ENCODE assay signal across 17 cellular contexts in the genomic region with DNA sequence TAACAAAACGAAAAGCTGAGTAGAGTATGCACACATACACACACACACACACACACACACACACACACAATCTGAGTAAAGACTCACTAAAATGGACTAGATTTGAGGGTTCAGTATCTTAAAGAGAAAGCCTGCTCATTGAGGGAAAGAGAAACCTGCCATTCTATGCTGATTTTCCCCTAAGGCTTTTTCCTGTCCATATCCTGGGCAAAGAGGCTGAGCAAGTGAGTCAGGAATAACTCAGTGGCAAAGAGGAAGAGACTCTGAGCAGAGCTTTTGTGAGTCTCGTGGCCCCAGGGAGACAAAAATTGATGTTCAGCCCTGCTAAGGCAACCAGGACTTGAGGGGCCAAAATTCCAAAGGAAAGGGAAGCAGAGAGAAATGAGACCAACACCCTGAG. TPM values are rescaled to one million over a fixed set of nuclear protein-coding genes. Genes with fewer than 3 reads are reported as not detected.
DNase-seq lines count a peak whose midpoint lies in the region; ATAC-seq and TF ChIP-seq lines count a peak whose summit lies in the region.
"Had no signal": no experiment of that assay in that cellular context is flagged by ENCODE, and none has a peak within 500 bp of the region (broad histone marks: within the 10 kb centered on the region; RNA-seq: fewer than 3 reads in every experiment).

No MANE protein-coding gene starts in this region.

- H3K4me1 ChIP-seq in GM23338 (ENCODE audit: insufficient read depth), result no peaks in the 10 kb centered on the region
- H3K4me1 ChIP-seq in osteoblast (ENCODE audit: insufficient read depth, low read length), result peaks cover 26% of the 10 kb centered on the region
- H3K4me1 ChIP-seq: left ventricle myocardium inferior had no signal

- H4K20me1 ChIP-seq in GM23338 (replicated peaks; ENCODE audit: insufficient read depth) (no peaks in the 10 kb centered on the region), osteoblast (ENCODE audit: insufficient read depth, low read length) (no peaks in the 10 kb centered on the region)

- no peak for TF ChIP-seq CTCF in GM23338 (conservative IDR thresholded peaks at IDR 0.05; ENCODE audit: low read depth in 2 of 2)
- TF ChIP-seq CTCF in osteoblast (IDR thresholded peaks at IDR 0.05; ENCODE audit: extremely low read depth, low read depth, low read length), result no peak
- no peak for TF ChIP-seq CTCF in natural killer cell (IDR thresholded peaks at IDR 0.05)

- H3K4me2 ChIP-seq in GM23338 (no peak overlapping the region), osteoblast (ENCODE audit: insufficient read depth, low read length) (peak overlapping the region; percentile 39)

- ATAC-seq in GM23338, result no peak
- no peak for ATAC-seq in stimulated activated naive CD8-positive, alpha-beta T cell treated with anti-CD3 and anti-CD28 coated beads, Interleukin-15, amount 100 ng/mL, for 72 hours
- no peak for ATAC-seq in stimulated activated naive B cell treated with anti-CD40 and anti-IgM and Interleukin-4, amounts not matched to agents 10 μg/mL and 1 μg/mL and 100 μg/mL, for 72 hours (replicated peaks)
- ATAC-seq in GM18511 (IDR thresholded peaks at IDR 0.05; ENCODE audit: unreplicated experiment), result no peak
- ATAC-seq in natural killer cell, result no peak

- H3F3A ChIP-seq in GM23338 (replicated peaks; ENCODE audit: low read depth), result no peaks in the 10 kb centered on the region

- H3K27me3 ChIP-seq in GM23338 (ENCODE audit: insufficient read depth), result no peaks in the 10 kb centered on the region
- H3K27me3 ChIP-seq in osteoblast (ENCODE audit: insufficient read depth, low read length), result no peaks in the 10 kb centered on the region

- peak overlapping the region; percentile 39; the same call in 1 of the 2 replicates for H2AFZ ChIP-seq in GM23338
- peak overlapping the region; percentile 71 for H2AFZ ChIP-seq in osteoblast (ENCODE audit: low read length)

- H3K36me3 ChIP-seq in GM23338 (ENCODE audit: insufficient read depth) (0 out of 2 replicates have a peak, but pooled peaks cover 4% of the 10 kb centered on the region), osteoblast (ENCODE audit: insufficient read depth, low read length) (no peaks in the 10 kb centered on the region)
- H3K36me3 ChIP-seq: heart right ventricle, left ventricle myocardium inferior had no signal

- H3K9me3 ChIP-seq in osteoblast (ENCODE audit: low read depth, low read length), result no peaks in the 10 kb centered on the region
- H3K9me3 ChIP-seq: heart right ventricle, left ventricle myocardium inferior had no signal

- no peaks in the 10 kb centered on the region for H3K79me2 ChIP-seq in GM23338 (replicated peaks; ENCODE audit: insufficient read depth)
- H3K79me2 ChIP-seq in osteoblast (ENCODE audit: insufficient read depth, low read length), result no peaks in the 10 kb centered on the region

- no peaks in the 10 kb centered on the region for H3K27me3 Mint-ChIP-seq in GM23338 (ENCODE audit: insufficient read depth, low read depth, poor library complexity)
- no peaks in the 10 kb centered on the region for H3K27me3 Mint-ChIP-seq in stimulated activated naive CD8-positive, alpha-beta T cell treated with anti-CD3 and anti-CD28 coated beads, Interleukin-15, amount 100 ng/mL, for 72 hours
- peaks cover 0 to 5% of the 10 kb centered on the region in 2 donors for H3K27me3 Mint-ChIP-seq in stimulated activated naive B cell treated with anti-CD40 and anti-IgM and Interleukin-4, amounts not matched to agents 10 μg/mL and 1 μg/mL and 100 μg/mL, for 72 hours
- peaks cover 0 to 5% of the 10 kb centered on the region in 2 donors for H3K27me3 Mint-ChIP-seq in natural killer cell (ENCODE audit: low read depth in 2 of 2)
- H3K27me3 Mint-ChIP-seq: CD4-positive, alpha-beta memory T cell had no signal

- H3K4me3 ChIP-seq in GM23338, result no peak overlapping the region
- no peak overlapping the region for H3K4me3 ChIP-seq in osteoblast (ENCODE audit: insufficient read depth, low read length)
- H3K4me3 ChIP-seq: heart right ventricle, left ventricle myocardium inferior had no signal

- H3K4me1 Mint-ChIP-seq in GM23338 (peaks cover 3% of the 10 kb centered on the region; the same call in 1 of the 3 replicates), natural killer cell (no peaks in the 10 kb centered on the region)
- H3K4me1 Mint-ChIP-seq in stimulated activated naive CD8-positive, alpha-beta T cell treated with anti-CD3 and anti-CD28 coated beads, Interleukin-15, amount 100 ng/mL, for 72 hours, result peaks cover 19% of the 10 kb centered on the region
- H3K4me1 Mint-ChIP-seq in stimulated activated naive B cell treated with anti-CD40 and anti-IgM and Interleukin-4, amounts not matched to agents 10 μg/mL and 1 μg/mL and 100 μg/mL, for 72 hours, result peaks cover 10 to 16% of the 10 kb centered on the region in 2 donors

- peaks cover 7% of the 10 kb centered on the region; the same call in 1 of the 2 replicates for H3K9me2 ChIP-seq in GM23338 (ENCODE audit: insufficient read depth)

- H3K27ac ChIP-seq in GM23338 (ENCODE audit: low read depth) (no peak overlapping the region), epithelial cell of prostate (peak overlapping the region; percentile 86), osteoblast (ENCODE audit: low read depth, low read length) (peak overlapping the region; percentile 79)
- H3K27ac ChIP-seq: left ventricle myocardium inferior had no signal

- H3K36me3 Mint-ChIP-seq in GM23338 (ENCODE audit: low read depth) (0 out of 3 replicates have a peak, but pooled peaks cover 5% of the 10 kb centered on the region), natural killer cell (no peaks in the 10 kb centered on the region)
- peaks cover 0 to 3% of the 10 kb centered on the region in 2 donors for H3K36me3 Mint-ChIP-seq in stimulated activated naive B cell treated with anti-CD40 and anti-IgM and Interleukin-4, amounts not matched to agents 10 μg/mL and 1 μg/mL and 100 μg/mL, for 72 hours
- H3K36me3 Mint-ChIP-seq: CD4-positive, alpha-beta memory T cell had no signal

- DNase-seq in GM23338 (ENCODE audit: low spot score) (no peak), SK-MEL-5 (ENCODE audit: low read depth, low spot score) (peak; percentile 29), epithelial cell of prostate (ENCODE audit: low read depth, low spot score) (peak; percentile 14), osteoblast (ENCODE audit: insufficient read length, low spot score, missing footprints) (no peak), natural killer cell (no peak)
- no peak for DNase-seq in stimulated activated naive CD8-positive, alpha-beta T cell treated with anti-CD3 and anti-CD28 coated beads, Interleukin-15, amount 100 ng/mL, for 72 hours
- no peak for DNase-seq in stimulated activated naive B cell treated with anti-CD40 and anti-IgM and Interleukin-4, amounts not matched to agents 10 μg/mL and 1 μg/mL and 100 μg/mL, for 72 hours
- DNase-seq: activated CD4-positive, CD25-positive, alpha-beta regulatory T cell; activated T-cell treated with anti-CD3 and anti-CD28 coated beads, Interleukin-2, amount 50 U/mL, for 1 hour; amniotic stem cell; CD4-positive, alpha-beta memory T cell; effector CD4-positive, alpha-beta T cell; heart right ventricle; left ventricle myocardium inferior; NCI-H2029; small intestine had no signal

- intact Hi-C loops in natural killer cell (cut with micrococcal nuclease), result no loop called here

- H3K4me3 Mint-ChIP-seq in GM23338, result no peak overlapping the region
- no peak overlapping the region for H3K4me3 Mint-ChIP-seq in stimulated activated naive CD8-positive, alpha-beta T cell treated with anti-CD3 and anti-CD28 coated beads, Interleukin-15, amount 100 ng/mL, for 72 hours
- H3K4me3 Mint-ChIP-seq in stimulated activated naive B cell treated with anti-CD40 and anti-IgM and Interleukin-4, amounts not matched to agents 10 μg/mL and 1 μg/mL and 100 μg/mL, for 72 hours, result no peak overlapping the region
- no peak overlapping the region for H3K4me3 Mint-ChIP-seq in natural killer cell
- H3K4me3 Mint-ChIP-seq: CD4-positive, alpha-beta memory T cell had no signal

- H3K9me3 Mint-ChIP-seq in GM23338, result peaks cover 4% of the 10 kb centered on the region
- H3K9me3 Mint-ChIP-seq in stimulated activated naive CD8-positive, alpha-beta T cell treated with anti-CD3 and anti-CD28 coated beads, Interleukin-15, amount 100 ng/mL, for 72 hours, result peaks cover 5 to 9% of the 10 kb centered on the region in 2 donors
- H3K9me3 Mint-ChIP-seq in stimulated activated naive B cell treated with anti-CD40 and anti-IgM and Interleukin-4, amounts not matched to agents 10 μg/mL and 1 μg/mL and 100 μg/mL, for 72 hours, result peaks cover 3 to 5% of the 10 kb centered on the region in 2 donors
- H3K9me3 Mint-ChIP-seq in natural killer cell, result peaks cover 0 to 2% of the 10 kb centered on the region in 2 donors

- no peak overlapping the region for H3K27ac Mint-ChIP-seq in GM23338
- H3K27ac Mint-ChIP-seq in stimulated activated naive CD8-positive, alpha-beta T cell treated with anti-CD3 and anti-CD28 coated beads, Interleukin-15, amount 100 ng/mL, for 72 hours, result no peak overlapping the region
- H3K27ac Mint-ChIP-seq in stimulated activated naive B cell treated with anti-CD40 and anti-IgM and Interleukin-4, amounts not matched to agents 10 μg/mL and 1 μg/mL and 100 μg/mL, for 72 hours, result no peak overlapping the region
- H3K27ac Mint-ChIP-seq in natural killer cell, result no peak overlapping the region
- H3K27ac Mint-ChIP-seq: CD4-positive, alpha-beta memory T cell had no signal

- in situ Hi-C loops in SK-MEL-5 (cut with HindIII; ENCODE audit: low pct_unique_long_range_greater_than_20kb, low sequenced_read_pairs), result no loop called here

TF ChIP-seq in GM23338, 12 proteins besides CTCF, POLR2A, EP300 and RAD21 (continues in another document):
- TF ChIP-seq ZNF114 (CRISPR knock-in tag; IDR thresholded peaks at IDR 0.05), result no peak
- no peak for TF ChIP-seq ZNF331 (CRISPR knock-in tag; IDR thresholded peaks at IDR 0.05; ENCODE audit: low read depth)
- no peak for TF ChIP-seq CREB1 (CRISPR knock-in tag; IDR thresholded peaks at IDR 0.05; ENCODE audit: low read depth)
- TF ChIP-seq EZH2 (IDR thresholded peaks at IDR 0.05; ENCODE audit: low read depth, unreplicated experiment), result no peak
- TF ChIP-seq JUNB (IDR thresholded peaks at IDR 0.05; ENCODE audit: unreplicated experiment), result no peak
- TF ChIP-seq EZH2phosphoT487 (IDR thresholded peaks at IDR 0.05; ENCODE audit: unreplicated experiment), result no peak
- TF ChIP-seq STAT1 (IDR thresholded peaks at IDR 0.05; ENCODE audit: unreplicated experiment), result no peak
- no peak for TF ChIP-seq POLR2AphosphoS5 (IDR thresholded peaks at IDR 0.05; ENCODE audit: low read depth)

RNA-seq across cellular contexts. Expression of a gene that starts 37.3 kb away (rescaled TPM):
- 0.23 and 1.1 TPM in 2 replicates for total RNA-seq in GM23338 (2014; rRNA removed; shearing (Covaris generic))
- polyA plus RNA-seq in GM23338 (2016; fragmentation: Nextera tagmentation; extraction: Ambion mirVana), result 0.29 and 0.31 TPM in 2 replicates
- total RNA-seq in SK-MEL-5 (2014; rRNA removed; shearing (Covaris generic)), result 3.9 and 5.7 TPM in 2 replicates
- 19.8 and 29.9 TPM in 2 replicates for polyA plus RNA-seq in SK-MEL-5 (2015; cell fraction: cytosol; rRNA removed)
- polyA plus RNA-seq in SK-MEL-5 (2015; cell fraction: nucleus; rRNA removed), result 15.9 and 17.0 TPM in 2 replicates
- 40.9 and 60.4 TPM in 2 replicates for total RNA-seq in osteoblast
- total RNA-seq in natural killer cell, result 100 to 1,000 TPM in 1 of 3 donors, 10 to 100 TPM in 2; 62.1 to 171 (median 98.2) TPM

Comparison
In these comparisons a context has a peak if more than half of its experiments do, and no peak if none do; other contexts are left out.
1. DNase-seq: peak in SK-MEL-5 (single experiment) and epithelial cell of prostate (single experiment); none in GM23338 (single experiment), osteoblast (single experiment), stimulated activated naive CD8-positive, alpha-beta T cell treated with anti-CD3 and anti-CD28 coated beads, Interleukin-15, amount 100 ng/mL, for 72 hours (0 of 2), stimulated activated naive B cell treated with anti-CD40 and anti-IgM and Interleukin-4, amounts not matched to agents 10 μg/mL and 1 μg/mL and 100 μg/mL, for 72 hours (single experiment) and natural killer cell (single experiment).